17 cellular contexts compared by ENCODE assay signal in the genomic region with DNA sequence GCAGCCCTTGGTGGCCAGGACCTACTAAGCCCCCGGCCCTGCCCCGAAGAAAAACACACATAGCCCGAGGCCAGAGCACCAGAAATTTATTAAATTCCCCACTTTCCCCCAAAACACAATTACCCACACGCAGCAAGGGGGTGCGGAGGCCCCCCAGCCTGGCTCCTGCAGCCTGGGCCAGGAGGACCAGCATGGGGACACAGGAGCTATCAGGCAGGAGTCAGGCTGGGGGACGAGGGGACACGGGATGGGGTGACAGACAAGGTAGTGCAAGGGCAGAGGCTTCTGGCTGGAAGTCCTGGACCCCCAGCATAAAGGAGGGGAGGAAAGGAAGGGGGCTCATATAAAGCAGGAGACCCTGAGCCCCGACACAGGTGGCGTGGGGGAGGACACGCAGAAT. TPM values are rescaled to one million over a fixed set of nuclear protein-coding genes. Genes with fewer than 3 reads are reported as not detected.
DNase-seq lines count a peak whose midpoint lies in the region; ATAC-seq and TF ChIP-seq lines count a peak whose summit lies in the region.
"Had no signal": no experiment of that assay in that cellular context is flagged by ENCODE, and none has a peak within 500 bp of the region (broad histone marks: within the 10 kb centered on the region; RNA-seq: fewer than 3 reads in every experiment).

No MANE protein-coding gene starts in this region.

- TF ChIP-seq CTCF in RWPE2 (IDR thresholded peaks at IDR 0.05; ENCODE audit: poor library complexity, severe bottlenecking), result no peak
- no peak for TF ChIP-seq CTCF in neutrophil (IDR thresholded peaks at IDR 0.05)

- H3K4me1 ChIP-seq in CD4-positive, CD25-positive, alpha-beta regulatory T cell (ENCODE audit: control insufficient read depth, insufficient read depth, low read length, poor library complexity, severe bottlenecking), result peaks cover 28% of the 10 kb centered on the region
- H3K4me1 ChIP-seq in RWPE2 (ENCODE audit: insufficient read depth, poor library complexity, severe bottlenecking) (no peaks in the 10 kb centered on the region), neutrophil (ENCODE audit: control insufficient read depth in 1 of 2, insufficient read depth in 1 of 2, low read depth in 1 of 2, low read length in 1 of 2) (peaks cover 23 to 36% of the 10 kb centered on the region in 2 experiments)
- H3K4me1 ChIP-seq: BE2C, Caco-2 had no signal

- H3K27ac Mint-ChIP-seq in CD4-positive, CD25-positive, alpha-beta regulatory T cell, result peak overlapping the region; percentile 42 to 86 (median 82)
- H3K27ac Mint-ChIP-seq in memory B cell, result peak overlapping the region; percentile 55
- H3K27ac Mint-ChIP-seq: HFFc6 had no signal

- no peak for ATAC-seq in CD4-positive, CD25-positive, alpha-beta regulatory T cell (ENCODE audit: low read depth in 2 of 2)
- ATAC-seq in RWPE2 (ENCODE audit: low read depth), result no peak
- ATAC-seq in memory B cell (ENCODE audit: low read depth), result no peak
- no peak for ATAC-seq in HG03439 (IDR thresholded peaks at IDR 0.05; ENCODE audit: unreplicated experiment)
- ATAC-seq in GM19397 (IDR thresholded peaks at IDR 0.05; ENCODE audit: unreplicated experiment), result no peak

- peaks cover 27% of the 10 kb centered on the region for H3K36me3 ChIP-seq in CD4-positive, CD25-positive, alpha-beta regulatory T cell (ENCODE audit: control insufficient read depth, insufficient read depth, low read length)
- H3K36me3 ChIP-seq in RWPE2 (ENCODE audit: low read depth) (peaks cover 14% of the 10 kb centered on the region), neutrophil (peaks cover 57% of the 10 kb centered on the region)
- H3K36me3 ChIP-seq: BE2C had no signal

- H3K9me3 Mint-ChIP-seq in CD4-positive, CD25-positive, alpha-beta regulatory T cell, result peaks cover 0 to 2% (median 0%) of the 10 kb centered on the region in 7 donors
- no peaks in the 10 kb centered on the region for H3K9me3 Mint-ChIP-seq in memory B cell
- H3K9me3 Mint-ChIP-seq: HFFc6 had no signal

- peaks cover 5% of the 10 kb centered on the region for H3K27me3 Mint-ChIP-seq in CD4-positive, CD25-positive, alpha-beta regulatory T cell
- H3K27me3 Mint-ChIP-seq in memory B cell, result no peaks in the 10 kb centered on the region

- no peak overlapping the region for H3K27ac ChIP-seq in CD4-positive, CD25-positive, alpha-beta regulatory T cell (ENCODE audit: insufficient read depth, low read length, poor library complexity, severe bottlenecking)
- H3K27ac ChIP-seq in RWPE2 (ENCODE audit: poor library complexity, severe bottlenecking) (no peak overlapping the region), neutrophil (peak overlapping the region; percentile 51)
- H3K27ac ChIP-seq: C4-2B, HL-60 had no signal

- peaks cover 7% of the 10 kb centered on the region for H3K36me3 Mint-ChIP-seq in CD4-positive, CD25-positive, alpha-beta regulatory T cell
- H3K36me3 Mint-ChIP-seq in memory B cell, result peaks cover 15% of the 10 kb centered on the region

- H3K27me3 ChIP-seq in CD4-positive, CD25-positive, alpha-beta regulatory T cell (ENCODE audit: control insufficient read depth, insufficient read depth, low read length), result no peaks in the 10 kb centered on the region
- H3K27me3 ChIP-seq in RWPE2 (ENCODE audit: insufficient read depth, poor library complexity, severe bottlenecking) (no peaks in the 10 kb centered on the region), neutrophil (no peaks in the 10 kb centered on the region)
- H3K27me3 ChIP-seq: BE2C had no signal

- H3K9me3 ChIP-seq in CD4-positive, CD25-positive, alpha-beta regulatory T cell (ENCODE audit: control insufficient read depth in 2 of 2, low read length in 2 of 2), result no peaks in the 10 kb centered on the region
- H3K9me3 ChIP-seq in RWPE2 (ENCODE audit: severe bottlenecking) (no peaks in the 10 kb centered on the region), neutrophil (no peaks in the 10 kb centered on the region)
- H3K9me3 ChIP-seq: BE2C, Caco-2 had no signal

- no peak for DNase-seq in CD4-positive, CD25-positive, alpha-beta regulatory T cell
- DNase-seq in RWPE2 (ENCODE audit: low spot score), result peak; percentile 40
- no peak for DNase-seq in memory B cell (ENCODE audit: low spot score in 2 of 2)
- DNase-seq in NCI-H748 (lab: John Stamatoyannopoulos, UW; ENCODE audit: unreplicated experiment), result no peak
- no peak for DNase-seq in SIG-M5 treated with dmso at 0.1 percent for 504 hours (lab: John Stamatoyannopoulos, UW; ENCODE audit: unreplicated experiment)
- DNase-seq: BE2C; Caco-2; CD8-positive, alpha-beta memory T cell; DND-41; HCEC 1CT; HFFc6 had no signal

- peak overlapping the region in 2 of 4 donors; percentile 63 to 75 for H3K4me3 Mint-ChIP-seq in CD4-positive, CD25-positive, alpha-beta regulatory T cell
- H3K4me3 Mint-ChIP-seq in memory B cell, result no peak overlapping the region
- H3K4me3 Mint-ChIP-seq: CD8-positive, alpha-beta memory T cell; HFFc6 had no signal

- no peak overlapping the region for H3K4me3 ChIP-seq in CD4-positive, CD25-positive, alpha-beta regulatory T cell (ENCODE audit: low read depth, low read length)
- H3K4me3 ChIP-seq in RWPE2 (ENCODE audit: severe bottlenecking) (no peak overlapping the region), neutrophil (ENCODE audit: low read depth in 1 of 2, low read length in 1 of 2) (no peak overlapping the region)

- peaks cover 4 to 41% (median 10%) of the 10 kb centered on the region in 4 donors for H3K4me1 Mint-ChIP-seq in CD4-positive, CD25-positive, alpha-beta regulatory T cell
- peaks cover 21% of the 10 kb centered on the region for H3K4me1 Mint-ChIP-seq in memory B cell

RNA-seq across cellular contexts. Expression of a gene that starts 3.1 kb away (rescaled TPM):
- not detected for total RNA-seq in CD4-positive, CD25-positive, alpha-beta regulatory T cell
- polyA plus RNA-seq in CD4-positive, CD25-positive, alpha-beta regulatory T cell, result not detected
- total RNA-seq: Caco-2; CD8-positive, alpha-beta memory T cell; H4; HFFc6 had no signal
- polyA plus RNA-seq: CD8-positive, alpha-beta memory T cell had no signal

RNA-seq across cellular contexts. Expression of a gene that starts 3.4 kb away (rescaled TPM):
- 71.5 TPM for total RNA-seq in CD4-positive, CD25-positive, alpha-beta regulatory T cell
- polyA plus RNA-seq in CD4-positive, CD25-positive, alpha-beta regulatory T cell, result 10 to 100 TPM; 61.9 to 91.7 (median 81.4) TPM

RNA-seq across cellular contexts. Expression of a gene that starts 16.6 kb away (rescaled TPM):
- 266 TPM for total RNA-seq in CD4-positive, CD25-positive, alpha-beta regulatory T cell
- polyA plus RNA-seq in CD4-positive, CD25-positive, alpha-beta regulatory T cell, result 100 to 1,000 TPM; 249 to 283 (median 267) TPM

RNA-seq across cellular contexts. Expression of a gene that starts 20.7 kb away (rescaled TPM):
- total RNA-seq in CD4-positive, CD25-positive, alpha-beta regulatory T cell, result 0.86 TPM
- polyA plus RNA-seq in CD4-positive, CD25-positive, alpha-beta regulatory T cell, result 1 to 10 TPM in 1 of 4 donors, under 1 TPM in 2, not detected in 1; 0.21 to 1.2 (median 0.48) TPM
- total RNA-seq: H4, HFFc6 had no signal

RNA-seq across cellular contexts. Expression of a gene that starts 29.4 kb away (rescaled TPM):
- 14.4 TPM for total RNA-seq in CD4-positive, CD25-positive, alpha-beta regulatory T cell
- 1 to 10 TPM in 2 of 4 donors, under 1 TPM in 2; 0.63 to 1.4 (median 0.99) TPM for polyA plus RNA-seq in CD4-positive, CD25-positive, alpha-beta regulatory T cell
